In the genomic region with DNA sequence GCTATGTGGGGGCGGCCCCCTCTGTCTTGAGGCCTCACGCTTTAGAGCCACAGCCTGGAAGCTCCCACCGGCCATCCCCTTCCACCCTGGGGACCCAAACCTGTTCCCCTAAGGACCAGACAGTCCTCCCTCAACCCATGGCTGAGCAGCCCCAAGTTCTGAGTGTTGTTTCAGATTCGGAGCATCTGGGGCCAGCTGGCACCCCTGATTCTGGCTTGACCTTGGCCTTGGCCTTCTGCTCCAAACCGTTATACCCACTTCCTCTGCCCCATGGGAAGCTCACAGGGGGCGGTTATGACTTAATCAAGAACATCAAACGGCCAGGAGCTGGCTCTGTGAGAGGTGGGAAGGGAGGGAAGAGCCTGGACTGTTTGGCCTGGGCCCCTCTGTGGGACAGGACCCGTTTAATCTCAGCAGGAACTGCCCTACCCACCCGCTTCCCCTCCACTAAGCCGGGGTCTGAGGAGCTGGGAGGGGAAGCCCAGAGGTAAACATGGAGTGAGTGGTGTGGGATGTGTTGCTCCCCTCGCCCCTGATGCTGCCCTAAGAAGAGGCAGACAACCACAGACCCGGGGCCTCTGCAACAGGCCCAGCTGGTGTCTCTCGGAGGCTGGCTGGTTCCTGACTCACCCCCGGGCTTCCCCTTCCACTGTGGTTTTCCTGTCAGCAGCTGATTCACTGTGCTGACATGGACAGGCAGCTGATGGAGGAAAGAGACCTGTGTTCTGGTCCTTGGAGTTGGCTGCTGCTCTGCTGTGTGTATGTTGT, we compare ENCODE assay signal across 8 cellular contexts. TPM values are rescaled to one million over a fixed set of nuclear protein-coding genes. Genes with fewer than 3 reads are reported as not detected.
DNase-seq lines count a peak whose midpoint lies in the region; ATAC-seq and TF ChIP-seq lines count a peak whose summit lies in the region.

No MANE protein-coding gene starts in this region.

- POLR2A ChIA-PET in T-cell (lab: Charles Lee), result interaction anchor here in 1 of 2 donors (1.5 kb wide), 1 partner anchor 43 kb away, joined by 5 read pairs; no protein-coding TSS in a partner anchor

- no peak overlapping the region for H3K4me3 ChIP-seq in adrenal gland

- H3K27me3 Mint-ChIP-seq in T-cell, result no peaks in the 10 kb centered on the region

- DNase-seq in A172 (ENCODE audit: low spot score) (peak; percentile 96), T-cell (peak; percentile 50 to 85 (median 78)), adrenal gland (peak; percentile 74 to 92 (median 89)), hypothalamus (lab: John Stamatoyannopoulos, UW) (peak in 32 of 51 donors; percentile 15 to 77 (median 39)), cortex of kidney (lab: John Stamatoyannopoulos, UW) (no peak)
- peak; percentile 92 for DNase-seq in stimulated activated CD4-positive, alpha-beta T cell treated with anti-CD3 and anti-CD28 coated beads, Interleukin-1b, Interleukin-23, amount 100 ng/mL, for 48 hours

- H3K4me1 Mint-ChIP-seq in T-cell, result peaks cover 72 to 85% (median 79%) of the 10 kb centered on the region in 3 donors

- peak overlapping the region; percentile 46 to 88 (median 83) for H3K4me3 Mint-ChIP-seq in T-cell

- no peaks in the 10 kb centered on the region for H3K36me3 ChIP-seq in adrenal gland (replicated peaks in 1 of 2)

- H3K27me3 ChIP-seq in adrenal gland, result no peaks in the 10 kb centered on the region

- H3K36me3 Mint-ChIP-seq in T-cell, result peaks cover 3% of the 10 kb centered on the region

- H3K27ac Mint-ChIP-seq in T-cell, result peak overlapping the region; percentile 80 to 81

- ATAC-seq in GM19025 (IDR thresholded peaks at IDR 0.05; ENCODE audit: low read depth, unreplicated experiment), result peak; percentile 32
- ATAC-seq in HG03196 (IDR thresholded peaks at IDR 0.05; ENCODE audit: unreplicated experiment), result peak; percentile 36
- ATAC-seq in T-cell (replicated peaks in 1 of 4), result peak; percentile 58 to 66 (median 63)

- H3K27ac ChIP-seq in adrenal gland, result peak overlapping the region; percentile 24 to 88 (median 68)

- no peaks in the 10 kb centered on the region for H3K9me3 Mint-ChIP-seq in T-cell

- intact Hi-C loops in adrenal gland (cut with DNase I), result loop anchor here in 1 of 2 donors (10.0 kb wide), 2 partner anchors 156 to 346 kb away; partner anchors contain the start of gene TSPAN18

- CTCF ChIA-PET in T-cell (lab: Charles Lee), result interaction anchor here (0.6 to 1.1 kb wide), 6 partner anchors 9 to 110 kb away, joined by 3 to 8 read pairs (median 3); no protein-coding TSS in a partner anchor

- TF ChIP-seq CTCF in adrenal gland (IDR thresholded peaks at IDR 0.05), result no peak

- no peak for TF ChIP-seq POLR2A in adrenal gland (IDR thresholded peaks at IDR 0.05)

- no peaks in the 10 kb centered on the region for H3K9me3 ChIP-seq in adrenal gland (replicated peaks in 1 of 3)

- 19 to 35% (median 28%) methylated on average over 10 to 14 of the region's 14 CpGs for WGBS in adrenal gland, 4 donors

- peaks cover 25 to 30% of the 10 kb centered on the region in 2 donors for H3K4me1 ChIP-seq in adrenal gland (replicated peaks in 1 of 2)

RNA-seq across cellular contexts. Expression of gene CD82, which starts 3.4 kb away (rescaled TPM):
- total RNA-seq in A172 (2014; rRNA removed; shearing (Covaris generic)), result 26.8 and 40.3 TPM in 2 replicates
- total RNA-seq in T-cell (10 to 100 TPM; 53.4 to 99.6 (median 69.0) TPM), adrenal gland (10 to 100 TPM in 7 of 8 donors, 1 to 10 TPM in 1; 6.2 to 38.2 (median 21.2) TPM)
- polyA plus RNA-seq in adrenal gland, result 10 to 100 TPM in 2 of 3 donors, 1 to 10 TPM in 1; 5.4 to 53.4 (median 13.1) TPM
